ENCODE assay signal across 9 cellular contexts in the genomic region with DNA sequence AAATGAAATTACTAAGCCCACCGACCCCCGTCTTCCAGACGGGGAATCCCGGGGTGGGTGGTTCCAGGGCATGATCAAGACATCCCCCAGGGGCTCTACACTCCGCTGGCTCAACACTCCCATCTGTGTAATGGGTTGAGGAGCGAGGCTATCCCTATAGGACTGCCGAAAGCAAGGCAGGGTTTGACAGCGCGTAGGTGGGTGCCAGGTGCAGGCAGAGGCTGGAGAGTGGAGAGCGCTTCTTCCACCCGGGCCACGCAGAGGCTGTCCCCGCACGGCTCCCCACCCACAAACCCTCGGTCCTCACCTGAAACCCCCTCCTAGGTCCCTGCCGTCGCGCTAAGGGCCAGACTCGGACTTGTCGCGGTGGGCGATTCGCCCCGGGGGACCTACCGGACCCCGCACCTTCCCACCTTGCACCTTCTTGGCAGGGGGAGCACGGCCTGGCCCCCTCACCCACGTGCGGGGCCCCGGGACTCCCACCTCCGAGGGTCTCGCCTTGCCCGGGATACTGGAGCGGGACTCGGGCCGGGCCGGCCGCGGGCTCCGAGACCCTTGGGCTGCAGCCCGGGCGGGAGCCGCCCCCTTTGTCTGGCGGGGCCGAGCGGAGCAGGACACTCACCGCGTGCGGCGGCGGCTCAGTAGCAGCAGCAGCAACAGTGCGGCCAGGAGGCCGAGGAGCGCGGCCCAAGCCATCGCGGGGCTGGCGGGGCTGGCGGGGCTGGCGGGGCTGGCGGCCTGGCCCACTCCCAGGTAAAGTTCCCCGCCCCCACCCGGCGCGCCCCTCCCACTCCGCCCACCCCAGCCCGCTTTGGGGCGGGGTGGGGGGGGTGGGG. TPM values are rescaled to one million over a fixed set of nuclear protein-coding genes. Genes with fewer than 3 reads are reported as not detected.
DNase-seq lines count a peak whose midpoint lies in the region; ATAC-seq and TF ChIP-seq lines count a peak whose summit lies in the region.
"Had no signal": no experiment of that assay in that cellular context is flagged by ENCODE, and none has a peak within 500 bp of the region (broad histone marks: within the 10 kb centered on the region; RNA-seq: fewer than 3 reads in every experiment).

PTGIS (minus strand) TSS at position 717 of the 836 bp plus-strand sequence; CDS start at position 696, 21 bp downstream.

- no peaks in the 10 kb centered on the region for H3K36me3 Mint-ChIP-seq in stimulated activated memory B cell treated with anti-CD40 and anti-IgM and Interleukin-4, amounts not matched to agents 10 μg/mL and 1 μg/mL and 100 μg/mL, for 72 hours

- TF ChIP-seq CTCF in astrocyte of the spinal cord (IDR thresholded peaks at IDR 0.05; ENCODE audit: low read depth, low read length) (no peak), kidney epithelial cell (IDR thresholded peaks at IDR 0.05; ENCODE audit: insufficient read depth, low read length, poor library complexity, severe bottlenecking) (no peak), GM10248 (IDR thresholded peaks at IDR 0.05; ENCODE audit: control extremely low read depth, extremely low read depth, low read depth, missing control alignments) (no peak), GM20000 (IDR thresholded peaks at IDR 0.05; ENCODE audit: extremely low read depth, missing control alignments) (no peak)

- CTCF ChIA-PET in GM10248 (lab: Yijun Ruan, JAX), result interaction anchor here (0.6 to 1.1 kb wide), 2 partner anchors 41 to 52 kb away, joined by 3 read pairs; no protein-coding TSS in a partner anchor

- in situ Hi-C loops in astrocyte of the spinal cord (cut with HindIII; ENCODE audit: low sequenced_read_pairs), result no loop called here

- H3K4me3 ChIP-seq in HUES64 (ENCODE audit: low read length) (peak within 1 kb of the TSS; percentile 88), astrocyte of the spinal cord (ENCODE audit: low read depth, low read length) (peak within 1 kb of the TSS; percentile 56), kidney epithelial cell (ENCODE audit: low read depth, low read length) (peak within 1 kb of the TSS; percentile 43)

- peaks cover 6% of the 10 kb centered on the region for H3K4me1 Mint-ChIP-seq in stimulated activated memory B cell treated with anti-CD40 and anti-IgM and Interleukin-4, amounts not matched to agents 10 μg/mL and 1 μg/mL and 100 μg/mL, for 72 hours

- H3K9ac ChIP-seq in HUES64 (ENCODE audit: low read depth, low read length), result peak within 1 kb of the TSS; percentile 86

- no peak for DNase-seq in astrocyte of the spinal cord (ENCODE audit: low read depth, low spot score)
- DNase-seq in kidney epithelial cell (ENCODE audit: low read depth), result no peak
- no peak for DNase-seq in NK-92 treated with Interleukin-12 subunit alpha and Interleukin-12 subunit beta, amount 100 ng/mL, for 24 hours (lab: John Stamatoyannopoulos, UW)
- no peak for DNase-seq in GM10248 (ENCODE audit: extremely low spot score)
- no peak for DNase-seq in GM20000 (ENCODE audit: low spot score)
- DNase-seq in C1 segment of cervical spinal cord (lab: John Stamatoyannopoulos, UW), result no peak
- DNase-seq: stimulated activated CD4-positive, alpha-beta T cell treated with anti-CD3 and anti-CD28 coated beads, Interleukin-4, amount 100 ng/mL, for 4 hours had no signal

- H3K27ac ChIP-seq in HUES64 (ENCODE audit: low read depth, low read length), result peak within 1 kb of the TSS; percentile 93

- peak; percentile 7 for ATAC-seq in stimulated activated memory B cell treated with anti-CD40 and anti-IgM and Interleukin-4, amounts not matched to agents 10 μg/mL and 1 μg/mL and 100 μg/mL, for 72 hours

- no peaks in the 10 kb centered on the region for H3K9me3 ChIP-seq in HUES64 (ENCODE audit: insufficient read depth, low read depth, low read length)

- H3K4me1 ChIP-seq in HUES64 (ENCODE audit: insufficient read depth, low read length), result peaks cover 29% of the 10 kb centered on the region

- H3K27ac Mint-ChIP-seq in stimulated activated memory B cell treated with anti-CD40 and anti-IgM and Interleukin-4, amounts not matched to agents 10 μg/mL and 1 μg/mL and 100 μg/mL, for 72 hours, result no peak within 1 kb of the TSS

- H3K27me3 Mint-ChIP-seq in stimulated activated memory B cell treated with anti-CD40 and anti-IgM and Interleukin-4, amounts not matched to agents 10 μg/mL and 1 μg/mL and 100 μg/mL, for 72 hours, result peaks cover 74% of the 10 kb centered on the region

- POLR2A ChIA-PET in GM10248 (lab: Yijun Ruan, JAX), result no interaction called here

- H3K4me3 Mint-ChIP-seq in stimulated activated memory B cell treated with anti-CD40 and anti-IgM and Interleukin-4, amounts not matched to agents 10 μg/mL and 1 μg/mL and 100 μg/mL, for 72 hours, result no peak within 1 kb of the TSS

- H3K9me3 Mint-ChIP-seq in stimulated activated memory B cell treated with anti-CD40 and anti-IgM and Interleukin-4, amounts not matched to agents 10 μg/mL and 1 μg/mL and 100 μg/mL, for 72 hours, result no peaks in the 10 kb centered on the region

- H3K36me3 ChIP-seq in HUES64 (ENCODE audit: insufficient read depth, low read length) (peaks cover 3% of the 10 kb centered on the region; the same call in 1 of the 2 replicates), kidney epithelial cell (ENCODE audit: control insufficient read depth, insufficient read depth, low read length) (no peaks in the 10 kb centered on the region)

- 5% methylated on average over 60 of the region's 68 CpGs for WGBS in HUES64

- H3K27me3 ChIP-seq in HUES64 (ENCODE audit: insufficient read depth, low read length), result no peaks in the 10 kb centered on the region
- H3K27me3 ChIP-seq in kidney epithelial cell (ENCODE audit: control insufficient read depth, insufficient read depth, low read length), result peaks cover 24% of the 10 kb centered on the region

RNA-seq across cellular contexts. Expression of gene PTGIS, which starts in this region (rescaled TPM):
- 10.6 TPM for polyA plus RNA-seq in HUES64 (2013, experiment 1 of 2)
- 13.7 TPM for polyA plus RNA-seq in HUES64 (2013, experiment 2 of 2)
- 0.88 and 2.7 TPM in 2 replicates for total RNA-seq in kidney epithelial cell
